18 cellular contexts compared by ENCODE assay signal in genomic region chr15:91589360-91589759, GRCh38.
DNase-seq lines count a peak whose midpoint lies in the region; ATAC-seq and TF ChIP-seq lines count a peak whose summit lies in the region.
"Had no signal": no experiment of that assay in that cellular context is flagged by ENCODE, and none has a peak within 500 bp of the region (broad histone marks: within the 10 kb centered on the region; RNA-seq: fewer than 3 reads in every experiment).

No MANE protein-coding gene starts in this region.

- intact Hi-C loops in prostate gland (cut with DNase I), result no loop called here
- intact Hi-C loops in activated T-helper 2 cell treated with anti-CD3 and anti-CD28 coated beads, Interferon-gamma antibody, Interleukin-2, Interleukin-4, amounts not matched to agents 10 μg/mL and 5 μg/mL and 100 μg/mL, durations not matched to agents 14 hours and 24 hours and 36 hours (cut with micrococcal nuclease), result no loop called here

- H3K4me3 ChIP-seq in MM.1S (ENCODE audit: low read length), result no peak overlapping the region
- no peak overlapping the region for H3K4me3 ChIP-seq in retinal pigment epithelial cell (ENCODE audit: low read length)
- no peak overlapping the region for H3K4me3 ChIP-seq in prostate gland
- H3K4me3 ChIP-seq: stomach, vagina had no signal

- H3K4me1 ChIP-seq in MM.1S (ENCODE audit: low read length) (peaks cover 14% of the 10 kb centered on the region), prostate gland (replicated peaks) (no peaks in the 10 kb centered on the region)
- H3K4me1 ChIP-seq: stomach, vagina had no signal

- H3K36me3 ChIP-seq in MM.1S (replicated peaks; ENCODE audit: insufficient read depth, low read length), result no peaks in the 10 kb centered on the region
- no peaks in the 10 kb centered on the region for H3K36me3 ChIP-seq in prostate gland
- H3K36me3 ChIP-seq: stomach, vagina had no signal

- no peaks in the 10 kb centered on the region for H3K36me3 Mint-ChIP-seq in activated naive CD4-positive, alpha-beta T cell treated with anti-CD3 and anti-CD28 coated beads, Interleukin-2, amount 50 U/mL, for 72 hours
- no peaks in the 10 kb centered on the region for H3K36me3 Mint-ChIP-seq in activated T-helper 2 cell treated with anti-CD3 and anti-CD28 coated beads, Interferon-gamma antibody, Interleukin-2, Interleukin-4, amounts not matched to agents 10 μg/mL and 5 μg/mL and 100 μg/mL, durations not matched to agents 14 hours and 24 hours and 36 hours (ENCODE audit: low read depth)
- H3K36me3 Mint-ChIP-seq: IgD-negative memory B cell had no signal

- no peaks in the 10 kb centered on the region for H3K27me3 ChIP-seq in MM.1S (replicated peaks; ENCODE audit: insufficient read depth, low read length)
- H3K27me3 ChIP-seq in prostate gland (replicated peaks; ENCODE audit: insufficient read depth), result no peaks in the 10 kb centered on the region
- H3K27me3 ChIP-seq: stomach, vagina had no signal

- H3K4me3 Mint-ChIP-seq in activated T-helper 2 cell treated with anti-CD3 and anti-CD28 coated beads, Interferon-gamma antibody, Interleukin-2, Interleukin-4, amounts not matched to agents 10 μg/mL and 5 μg/mL and 100 μg/mL, durations not matched to agents 14 hours and 24 hours and 36 hours (ENCODE audit: low read depth), result no peak overlapping the region
- H3K4me3 Mint-ChIP-seq: IgD-negative memory B cell had no signal

- peaks cover 3% of the 10 kb centered on the region for H3K4me1 Mint-ChIP-seq in activated T-helper 2 cell treated with anti-CD3 and anti-CD28 coated beads, Interferon-gamma antibody, Interleukin-2, Interleukin-4, amounts not matched to agents 10 μg/mL and 5 μg/mL and 100 μg/mL, durations not matched to agents 14 hours and 24 hours and 36 hours (ENCODE audit: low read depth)
- H3K4me1 Mint-ChIP-seq: IgD-negative memory B cell had no signal

- H3K27ac ChIP-seq in MM.1S (ENCODE audit: low read length) (no peak overlapping the region), prostate gland (no peak overlapping the region)
- H3K27ac ChIP-seq: epithelial cell of prostate, stomach, vagina had no signal

- H3K27me3 Mint-ChIP-seq in activated T-helper 2 cell treated with anti-CD3 and anti-CD28 coated beads, Interferon-gamma antibody, Interleukin-2, Interleukin-4, amounts not matched to agents 10 μg/mL and 5 μg/mL and 100 μg/mL, durations not matched to agents 14 hours and 24 hours and 36 hours (ENCODE audit: low read depth), result peaks cover 9% of the 10 kb centered on the region
- H3K27me3 Mint-ChIP-seq: IgD-negative memory B cell had no signal

- WGBS in prostate gland, result 88% methylated on average over 3 of the region's 3 CpGs

- 0 out of 2 replicates have a peak, but pooled peaks have one; percentile 3 for TF ChIP-seq CTCF in MM.1S (IDR thresholded peaks at IDR 0.05; ENCODE audit: low read length)
- peak; percentile 40 for TF ChIP-seq CTCF in retinal pigment epithelial cell (conservative IDR thresholded peaks at IDR 0.05; ENCODE audit: low read depth, low read length)
- no peak for TF ChIP-seq CTCF in prostate gland (IDR thresholded peaks at IDR 0.05)

- H3F3A ChIP-seq in MM.1S (ENCODE audit: insufficient read depth, low read length), result no peaks in the 10 kb centered on the region

- no peak for TF ChIP-seq POLR2A in prostate gland (IDR thresholded peaks at IDR 0.05)

- no peak overlapping the region for H3K27ac Mint-ChIP-seq in activated naive CD4-positive, alpha-beta T cell treated with anti-CD3 and anti-CD28 coated beads, Interleukin-2, amount 50 U/mL, for 72 hours
- no peak overlapping the region for H3K27ac Mint-ChIP-seq in activated T-helper 2 cell treated with anti-CD3 and anti-CD28 coated beads, Interferon-gamma antibody, Interleukin-2, Interleukin-4, amounts not matched to agents 10 μg/mL and 5 μg/mL and 100 μg/mL, durations not matched to agents 14 hours and 24 hours and 36 hours
- H3K27ac Mint-ChIP-seq: IgD-negative memory B cell had no signal

- H4K20me1 ChIP-seq in MM.1S (ENCODE audit: insufficient read depth, low read length), result no peaks in the 10 kb centered on the region

- peak; percentile 16 to 61 for ATAC-seq in activated naive CD4-positive, alpha-beta T cell treated with anti-CD3 and anti-CD28 coated beads, Interleukin-2, amount 50 U/mL, for 72 hours

- H2AFZ ChIP-seq in MM.1S (ENCODE audit: low read length), result no peak overlapping the region

- peak; percentile 9 for DNase-seq in activated naive CD4-positive, alpha-beta T cell treated with Interleukin-2 at 50 U/mL for 16 hours
- DNase-seq in activated naive CD4-positive, alpha-beta T cell (lab: John Stamatoyannopoulos, UW), result no peak
- no peak for DNase-seq in MM.1S
- DNase-seq in activated naive CD4-positive, alpha-beta T cell treated with anti-CD3 and anti-CD28 coated beads, Interleukin-2, amount 50 U/mL, for 72 hours (ENCODE audit: low spot score in 2 of 2), result no peak
- DNase-seq in retinal pigment epithelial cell (ENCODE audit: low read depth), result no peak
- no peak for DNase-seq in prostate gland (ENCODE audit: low spot score)
- DNase-seq in activated T-helper 2 cell treated with anti-CD3 and anti-CD28 coated beads, Interferon-gamma antibody, Interleukin-2, Interleukin-4, amounts not matched to agents 10 μg/mL and 5 μg/mL and 100 μg/mL, durations not matched to agents 14 hours and 24 hours and 36 hours (ENCODE audit: low spot score), result no peak
- DNase-seq: activated CD8-positive, alpha-beta memory T cell treated with anti-CD3 and anti-CD28 coated beads, Interleukin-2, amount 50 U/mL, for 48 hours; C1 segment of cervical spinal cord; H7; head of caudate nucleus; kidney glomerular epithelial cell; NCI-H1417; NCI-H446; stomach had no signal

- H3K9ac ChIP-seq in MM.1S (ENCODE audit: low read length), result no peak overlapping the region

- no peaks in the 10 kb centered on the region for H3K79me2 ChIP-seq in MM.1S (ENCODE audit: low read length)

- no peaks in the 10 kb centered on the region; the same call in 1 of the 2 replicates for H3K9me3 ChIP-seq in MM.1S (replicated peaks; ENCODE audit: insufficient read depth, low read length)
- H3K9me3 ChIP-seq in prostate gland, result no peaks in the 10 kb centered on the region
- H3K9me3 ChIP-seq: stomach, vagina had no signal

- H3K9me2 ChIP-seq in MM.1S (replicated peaks; ENCODE audit: insufficient read depth, low read length), result no peaks in the 10 kb centered on the region

- H3K4me2 ChIP-seq in MM.1S (ENCODE audit: low read depth, low read length), result no peak overlapping the region

- peaks cover 0 to 3% of the 10 kb centered on the region in 2 donors for H3K9me3 Mint-ChIP-seq in activated naive CD4-positive, alpha-beta T cell treated with anti-CD3 and anti-CD28 coated beads, Interleukin-2, amount 50 U/mL, for 72 hours
- no peaks in the 10 kb centered on the region for H3K9me3 Mint-ChIP-seq in activated T-helper 2 cell treated with anti-CD3 and anti-CD28 coated beads, Interferon-gamma antibody, Interleukin-2, Interleukin-4, amounts not matched to agents 10 μg/mL and 5 μg/mL and 100 μg/mL, durations not matched to agents 14 hours and 24 hours and 36 hours

Comparison
In these comparisons a context has a peak if more than half of its experiments do, and no peak if none do; other contexts are left out.
1. CTCF ChIP-seq: peak in MM.1S (single experiment) and retinal pigment epithelial cell (single experiment); none in prostate gland (0 of 4).